18 cellular contexts compared by ENCODE assay signal in the genomic region with DNA sequence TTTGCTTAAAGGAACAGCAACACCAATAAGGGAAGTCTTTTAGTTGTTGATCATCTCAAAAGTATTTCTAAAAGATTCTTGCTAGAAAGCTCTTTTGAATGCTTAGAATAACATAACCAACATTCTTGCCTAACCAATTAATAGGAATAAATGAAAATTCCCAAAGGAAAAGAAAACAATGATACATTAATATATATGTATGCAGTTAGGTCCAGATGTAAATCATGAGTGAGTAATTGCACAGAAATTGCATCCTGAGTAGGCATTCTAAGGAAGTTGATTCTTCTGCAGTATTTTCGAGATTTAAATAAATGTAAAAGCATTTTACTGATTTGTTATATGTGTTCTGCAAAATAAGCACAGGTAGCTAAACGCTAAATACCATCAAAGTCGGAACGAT. TPM values are rescaled to one million over a fixed set of nuclear protein-coding genes. Genes with fewer than 3 reads are reported as not detected.
DNase-seq lines count a peak whose midpoint lies in the region; ATAC-seq, FAIRE-seq and TF ChIP-seq lines count a peak whose summit lies in the region.
"Had no signal": no experiment of that assay in that cellular context is flagged by ENCODE, and none has a peak within 500 bp of the region (broad histone marks: within the 10 kb centered on the region; RNA-seq: fewer than 3 reads in every experiment).

No MANE protein-coding gene starts in this region.

- H2AFZ ChIP-seq in SK-N-SH (ENCODE audit: low read depth): no peak overlapping the region
- no peak overlapping the region for H2AFZ ChIP-seq in endothelial cell of umbilical vein (ENCODE audit: low read depth, low read length)

- no peak overlapping the region for H3K27ac Mint-ChIP-seq in T-helper 2 cell treated with Interferon-gamma antibody and Interleukin-4, amounts not matched to agents 5 μg/mL and 100 μg/mL, for 36 hours
- peak overlapping the region in 1 of 2 donors; percentile 34 for H3K27ac Mint-ChIP-seq in stimulated activated naive CD8-positive, alpha-beta T cell treated with anti-CD3 and anti-CD28 coated beads, Interleukin-15, amount 100 ng/mL, for 72 hours

- peaks cover 62% of the 10 kb centered on the region for H3K4me1 Mint-ChIP-seq in T-helper 2 cell treated with Interferon-gamma antibody and Interleukin-4, amounts not matched to agents 5 μg/mL and 100 μg/mL, for 36 hours (ENCODE audit: low read depth)
- H3K4me1 Mint-ChIP-seq in stimulated activated naive CD8-positive, alpha-beta T cell treated with anti-CD3 and anti-CD28 coated beads, Interleukin-15, amount 100 ng/mL, for 72 hours: peaks cover 63% of the 10 kb centered on the region

- no peak for TF ChIP-seq POLR2A in endothelial cell of umbilical vein (IDR thresholded peaks at IDR 0.05; ENCODE audit: low read depth, low read length)

- peak; percentile 28 for FAIRE-seq in endothelial cell of umbilical vein (lab: Jason Lieb, UNC)
- FAIRE-seq: HTR-8/SVneo, RCC 7860 had no signal

- POLR2A ChIA-PET in SK-N-SH (lab: Yijun Ruan, JAX): no interaction called here
- POLR2A ChIA-PET in endothelial cell of umbilical vein (lab: Charles Lee): no interaction called here

- H3K27me3 Mint-ChIP-seq in T-helper 2 cell treated with Interferon-gamma antibody and Interleukin-4, amounts not matched to agents 5 μg/mL and 100 μg/mL, for 36 hours (ENCODE audit: low read depth): no peaks in the 10 kb centered on the region
- H3K27me3 Mint-ChIP-seq in stimulated activated naive CD8-positive, alpha-beta T cell treated with anti-CD3 and anti-CD28 coated beads, Interleukin-15, amount 100 ng/mL, for 72 hours: no peaks in the 10 kb centered on the region

- H3F3A ChIP-seq in SK-N-SH (replicated peaks; ENCODE audit: insufficient read depth): peaks cover 26% of the 10 kb centered on the region

- peak overlapping the region; percentile 32 for H3K4me2 ChIP-seq in SK-N-SH
- peak overlapping the region; percentile 40 for H3K4me2 ChIP-seq in endothelial cell of umbilical vein (ENCODE audit: insufficient read depth, low read length)
- peak overlapping the region; percentile 40 for H3K4me2 ChIP-seq in skeletal muscle satellite cell (ENCODE audit: low read length)

- TF ChIP-seq CTCF in SK-N-SH (IDR thresholded peaks at IDR 0.05) (no peak), endothelial cell of umbilical vein (IDR thresholded peaks at IDR 0.05; ENCODE audit: extremely low read depth in 1 of 2, insufficient read depth in 1 of 2, low read depth in 1 of 2, low read length in 2 of 2) (no peak), ascending aorta (IDR thresholded peaks at IDR 0.05) (no peak)

- no peak for DNase-seq in T-helper 2 cell treated with Interferon-gamma antibody and Interleukin-4, amounts not matched to agents 5 μg/mL and 100 μg/mL, for 36 hours (ENCODE audit: low spot score)
- DNase-seq in T-helper 2 cell: no peak
- DNase-seq in SK-N-SH: no peak
- peak; percentile 40 for DNase-seq in endothelial cell of umbilical vein (ENCODE audit: low read depth, low spot score)
- no peak for DNase-seq in ascending aorta (ENCODE audit: low spot score in 2 of 2)
- no peak for DNase-seq in stimulated activated naive CD8-positive, alpha-beta T cell treated with anti-CD3 and anti-CD28 coated beads, Interleukin-15, amount 100 ng/mL, for 72 hours
- DNase-seq: C1 segment of cervical spinal cord, DMS 273 treated with DMSO at 0.1 percent for 48 hours, H7, NCI-H187, NCI-H226, NCI-H524 treated with DMSO at 0.1 percent for 48 hours, SHP77 had no signal

- H3K4me3 ChIP-seq in SK-N-SH (ENCODE audit: low read depth in 2 of 2, low read length in 1 of 2): no peak overlapping the region
- no peak overlapping the region for H3K4me3 ChIP-seq in endothelial cell of umbilical vein (replicated peaks in 1 of 3; ENCODE audit: insufficient read depth in 1 of 3, low read depth in 1 of 3, low read length in 3 of 3)
- H3K4me3 ChIP-seq in skeletal muscle satellite cell (ENCODE audit: low read length): no peak overlapping the region
- no peak overlapping the region for H3K4me3 ChIP-seq in ascending aorta

- H3K4me3 Mint-ChIP-seq in T-helper 2 cell treated with Interferon-gamma antibody and Interleukin-4, amounts not matched to agents 5 μg/mL and 100 μg/mL, for 36 hours: peak overlapping the region; percentile 22
- H3K4me3 Mint-ChIP-seq in stimulated activated naive CD8-positive, alpha-beta T cell treated with anti-CD3 and anti-CD28 coated beads, Interleukin-15, amount 100 ng/mL, for 72 hours: no peak overlapping the region

- dilution Hi-C loops in endothelial cell of umbilical vein (cut with MboI; ENCODE audit: extremely low pct_ligation_motif_present, low sequenced_read_pairs): no loop called here

- no peak for ATAC-seq in HG02973 (IDR thresholded peaks at IDR 0.05; ENCODE audit: unreplicated experiment)
- ATAC-seq in stimulated activated naive CD8-positive, alpha-beta T cell treated with anti-CD3 and anti-CD28 coated beads, Interleukin-15, amount 100 ng/mL, for 72 hours: no peak

- no peaks in the 10 kb centered on the region for H3K9me1 ChIP-seq in endothelial cell of umbilical vein (replicated peaks; ENCODE audit: control insufficient read depth, extremely low read depth, insufficient read depth, low read length)

- TF ChIP-seq EP300 in SK-N-SH (IDR thresholded peaks at IDR 0.05; ENCODE audit: borderline replicate concordance in 1 of 2, low read depth in 1 of 2, low read length in 1 of 2): 0 out of 4 replicates have a peak, but pooled peaks of 1 of the 2 experiments have one; percentile 30

- no peaks in the 10 kb centered on the region for H3K9me2 ChIP-seq in SK-N-SH

- H3K27me3 ChIP-seq in SK-N-SH (ENCODE audit: insufficient read depth) (no peaks in the 10 kb centered on the region), endothelial cell of umbilical vein (ENCODE audit: control insufficient read depth in 2 of 2, insufficient read depth in 2 of 2, low read length in 2 of 2) (no peaks in the 10 kb centered on the region), skeletal muscle satellite cell (ENCODE audit: control insufficient read depth, insufficient read depth, low read length) (no peaks in the 10 kb centered on the region), ascending aorta (no peaks in the 10 kb centered on the region)

- no peak for TF ChIP-seq RAD21 in SK-N-SH (IDR thresholded peaks at IDR 0.05; ENCODE audit: low read length)

- peak overlapping the region in 1 of 2 experiments; percentile 56; a peak in 2 of 4 replicates for H3K27ac ChIP-seq in SK-N-SH (ENCODE audit: low read depth in 2 of 2, low read length in 1 of 2)
- H3K27ac ChIP-seq in endothelial cell of umbilical vein (ENCODE audit: insufficient read depth, low read depth, low read length): no peak overlapping the region
- no peak overlapping the region for H3K27ac ChIP-seq in ascending aorta
- H3K27ac ChIP-seq: 22Rv1 had no signal

- H3K79me2 ChIP-seq in SK-N-SH (ENCODE audit: insufficient read depth) (peaks cover 53% of the 10 kb centered on the region), endothelial cell of umbilical vein (ENCODE audit: control insufficient read depth, insufficient read depth, low read length) (peaks cover 11% of the 10 kb centered on the region)

- H3K36me3 ChIP-seq in SK-N-SH (replicated peaks in 1 of 2; ENCODE audit: control insufficient read depth in 1 of 2, insufficient read depth in 2 of 2, low read length in 1 of 2) (peaks cover 0 to under 1% of the 10 kb centered on the region in 2 experiments), endothelial cell of umbilical vein (ENCODE audit: control insufficient read depth in 2 of 2, extremely low read depth in 1 of 2, insufficient read depth in 2 of 2, low read length in 2 of 2) (no peaks in the 10 kb centered on the region), skeletal muscle satellite cell (ENCODE audit: insufficient read depth, low read length) (no peaks in the 10 kb centered on the region), ascending aorta (no peaks in the 10 kb centered on the region)

- CTCF ChIA-PET in SK-N-SH (lab: Yijun Ruan, JAX) (interaction anchor here (0.6 kb wide), 1 partner anchor 832 kb away, joined by 3 read pairs; no protein-coding TSS in a partner anchor), endothelial cell of umbilical vein (lab: Charles Lee) (interaction anchor here (0.6 to 1.9 kb wide), 6 partner anchors 9 to 29 kb away, joined by 3 to 5 read pairs (median 3); no protein-coding TSS in a partner anchor)

- H3K9me3 ChIP-seq in SK-N-SH (no peaks in the 10 kb centered on the region), endothelial cell of umbilical vein (replicated peaks; ENCODE audit: control insufficient read depth, insufficient read depth, low read length) (no peaks in the 10 kb centered on the region), skeletal muscle satellite cell (replicated peaks; ENCODE audit: low read length) (no peaks in the 10 kb centered on the region), ascending aorta (no peaks in the 10 kb centered on the region)

- H3K9ac ChIP-seq in SK-N-SH: no peak overlapping the region
- H3K9ac ChIP-seq in endothelial cell of umbilical vein (replicated peaks; ENCODE audit: extremely low read depth, insufficient read depth, low read length): no peak overlapping the region
- no peak overlapping the region for H3K9ac ChIP-seq in skeletal muscle satellite cell (ENCODE audit: low read depth, low read length)

- BruUV-seq in endothelial cell of umbilical vein (replicated peaks; lab: Mats Ljungman, UMichigan): no TSS peak

- H4K20me1 ChIP-seq in SK-N-SH (ENCODE audit: insufficient read depth) (no peaks in the 10 kb centered on the region), endothelial cell of umbilical vein (replicated peaks; ENCODE audit: control insufficient read depth, extremely low read depth, insufficient read depth, low read length) (peaks cover 3% of the 10 kb centered on the region)

- H3K4me1 ChIP-seq in SK-N-SH (ENCODE audit: control insufficient read depth in 1 of 2, insufficient read depth in 2 of 2, low read depth in 1 of 2, low read length in 1 of 2) (peaks cover 0 to 38% of the 10 kb centered on the region in 2 experiments; a peak in 3 of 4 replicates), endothelial cell of umbilical vein (ENCODE audit: control insufficient read depth, extremely low read depth, insufficient read depth, low read length) (peaks cover 13% of the 10 kb centered on the region), skeletal muscle satellite cell (ENCODE audit: control insufficient read depth, insufficient read depth, low read length) (peaks cover 12% of the 10 kb centered on the region), ascending aorta (no peaks in the 10 kb centered on the region)

- intact Hi-C loops in endothelial cell of umbilical vein (cut with micrococcal nuclease) (loop anchor here (1.0 kb wide), 1 partner anchor 209 kb away; no protein-coding TSS in a partner anchor), ascending aorta (cut with DNase I) (no loop called here)

- H3K9me3 Mint-ChIP-seq in T-helper 2 cell treated with Interferon-gamma antibody and Interleukin-4, amounts not matched to agents 5 μg/mL and 100 μg/mL, for 36 hours: no peaks in the 10 kb centered on the region
- H3K9me3 Mint-ChIP-seq in stimulated activated naive CD8-positive, alpha-beta T cell treated with anti-CD3 and anti-CD28 coated beads, Interleukin-15, amount 100 ng/mL, for 72 hours: no peaks in the 10 kb centered on the region

- H3K36me3 Mint-ChIP-seq in T-helper 2 cell treated with Interferon-gamma antibody and Interleukin-4, amounts not matched to agents 5 μg/mL and 100 μg/mL, for 36 hours (ENCODE audit: low read depth): peaks cover 33% of the 10 kb centered on the region

- 77% methylated on average over 4 of the region's 4 CpGs for WGBS in SK-N-SH (ENCODE audit: low lambda C conversion rate)

RNA-seq across cellular contexts. Expression of a gene that starts 22.1 kb away (rescaled TPM):
- polyA plus RNA-seq in SK-N-SH (2012; rRNA removed) (8.7 and 11.4 TPM in 2 replicates), endothelial cell of umbilical vein (9.8 and 10.8 TPM in 2 replicates)
- polyA plus RNA-seq in SK-N-SH (2012; cell fraction: cytosol; rRNA removed): 9.2 and 10.9 TPM in 2 replicates
- 8.2 and 8.9 TPM in 2 replicates for polyA plus RNA-seq in SK-N-SH (2012; cell fraction: nucleus; rRNA removed)
- total RNA-seq in endothelial cell of umbilical vein (12.1 and 12.5 TPM in 2 replicates), ascending aorta (6.4 TPM)
- polyA plus RNA-seq in endothelial cell of umbilical vein (2011; cell fraction: cytosol; rRNA removed): 9.8 and 11.0 TPM in 2 replicates
- 11.1 and 13.3 TPM in 2 replicates for polyA plus RNA-seq in endothelial cell of umbilical vein (2011; cell fraction: nucleus; rRNA removed)
- polyA plus RNA-seq in endothelial cell of umbilical vein (2012): 9.8 and 9.9 TPM in 2 replicates
- 10.6 and 13.0 TPM in 2 replicates for polyA minus RNA-seq in endothelial cell of umbilical vein
- 16.9 TPM for polyA minus RNA-seq in endothelial cell of umbilical vein (2011; cell fraction: cytosol; rRNA and poly(A)+ RNA removed)
- polyA minus RNA-seq in endothelial cell of umbilical vein (2011; cell fraction: nucleus; rRNA and poly(A)+ RNA removed): 28.4 and 31.4 TPM in 2 replicates
- 15.7 and 24.1 TPM in 2 replicates for total RNA-seq in skeletal muscle satellite cell (2012; rRNA removed)
